Comparison of ENCODE assay signal across 23 cellular contexts in genomic region chr9:3873818-3874217, GRCh38.
DNase-seq lines count a peak whose midpoint lies in the region; ATAC-seq and TF ChIP-seq lines count a peak whose summit lies in the region.
"Had no signal": no experiment of that assay in that cellular context is flagged by ENCODE, and none has a peak within 500 bp of the region (broad histone marks: within the 10 kb centered on the region; RNA-seq: fewer than 3 reads in every experiment).

No MANE protein-coding gene starts in this region.

- H3K27ac ChIP-seq in PC-3 (ENCODE audit: low read length) (peak overlapping the region; percentile 99), osteoblast (ENCODE audit: low read depth, low read length) (peak overlapping the region; percentile 97), thyroid gland (no peak overlapping the region)
- H3K27ac ChIP-seq: esophagus muscularis mucosa, prostate gland, stomach, upper lobe of left lung had no signal

- BruUV-seq in PC-3 (replicated peaks; lab: Mats Ljungman, UMichigan), result no TSS peak

- H3K9me3 ChIP-seq in PC-3 (ENCODE audit: low read length) (no peaks in the 10 kb centered on the region), osteoblast (ENCODE audit: low read depth, low read length) (no peaks in the 10 kb centered on the region), thyroid gland (no peaks in the 10 kb centered on the region)
- H3K9me3 ChIP-seq: esophagus muscularis mucosa, prostate gland, stomach, upper lobe of left lung had no signal

- H3K4me3 ChIP-seq in PC-3 (ENCODE audit: low read length) (no peak overlapping the region), choroid plexus epithelial cell (ENCODE audit: low read depth, low read length) (no peak overlapping the region), osteoblast (ENCODE audit: insufficient read depth, low read length) (no peak overlapping the region), thyroid gland (replicated peaks in 1 of 3) (no peak overlapping the region)
- H3K4me3 ChIP-seq: esophagus muscularis mucosa, prostate gland, skin epidermis, stomach, upper lobe of left lung had no signal

- no peaks in the 10 kb centered on the region for H4K20me1 ChIP-seq in PC-3 (ENCODE audit: low read length)
- H4K20me1 ChIP-seq in osteoblast (ENCODE audit: insufficient read depth, low read length), result no peaks in the 10 kb centered on the region

- peak overlapping the region; percentile 42; the same call in 1 of the 2 replicates for H3K4me2 ChIP-seq in PC-3 (ENCODE audit: low read length)
- peak overlapping the region; percentile 32 for H3K4me2 ChIP-seq in osteoblast (ENCODE audit: insufficient read depth, low read length)

- peak; percentile 34 for DNase-seq in ELR (ENCODE audit: low read depth)
- no peak for DNase-seq in PC-3
- peak; percentile 17 for DNase-seq in choroid plexus epithelial cell (ENCODE audit: low read depth)
- DNase-seq in osteoblast (ENCODE audit: insufficient read length, low spot score, missing footprints), result no peak
- no peak for DNase-seq in thyroid gland
- DNase-seq in stimulated activated CD4-positive, alpha-beta T cell treated with anti-CD3 and anti-CD28 coated beads, Interleukin-2, amount 100 ng/mL, for 48 hours, result no peak
- no peak for DNase-seq in cerebellar nuclear complex (lab: John Stamatoyannopoulos, UW)
- DNase-seq: activated CD4-positive, alpha-beta T cell treated with anti-CD3 and anti-CD28 coated beads for 36 hours; activated naive CD4-positive, alpha-beta T cell treated with anti-CD3 and anti-CD28 coated beads for 36 hours; activated T-cell treated with anti-CD3 and anti-CD28 coated beads, Interleukin-2, amount 50 U/mL, for 48 hours; DMS79 treated with DMSO at 0.1 percent for 48 hours; effector memory CD4-positive, alpha-beta T cell; midbrain; NCI-H1694; NCI-H446 treated with DMSO at 0.1 percent for 48 hours; stimulated activated CD4-positive, alpha-beta T cell treated with anti-CD3 and anti-CD28 coated beads, Interleukin-4, amount 100 ng/mL, for 24 hours; stomach; upper lobe of left lung had no signal

- peaks cover 5% of the 10 kb centered on the region for H3F3A ChIP-seq in PC-3 (ENCODE audit: low read length, unreplicated experiment)

- H2AFZ ChIP-seq in PC-3 (ENCODE audit: low read length), result no peak overlapping the region
- H2AFZ ChIP-seq in osteoblast (ENCODE audit: low read length), result no peak overlapping the region

- H3K9ac ChIP-seq in PC-3 (ENCODE audit: low read length), result peak overlapping the region; percentile 96

- no peaks in the 10 kb centered on the region for H3K9me2 ChIP-seq in PC-3 (replicated peaks; ENCODE audit: low read length)

- H3K79me2 ChIP-seq in PC-3 (ENCODE audit: low read length) (no peaks in the 10 kb centered on the region), osteoblast (ENCODE audit: insufficient read depth, low read length) (no peaks in the 10 kb centered on the region)

- TF ChIP-seq POLR2A in thyroid gland (IDR thresholded peaks at IDR 0.05), result no peak

- no peaks in the 10 kb centered on the region for H3K27me3 ChIP-seq in PC-3 (ENCODE audit: low read length)
- H3K27me3 ChIP-seq in osteoblast (ENCODE audit: insufficient read depth, low read length), result no peaks in the 10 kb centered on the region
- no peaks in the 10 kb centered on the region for H3K27me3 ChIP-seq in thyroid gland
- H3K27me3 ChIP-seq: esophagus muscularis mucosa, stomach, upper lobe of left lung had no signal

- ATAC-seq in PC-3 (no peak), HG03442 (IDR thresholded peaks at IDR 0.05; ENCODE audit: unreplicated experiment) (no peak)
- ATAC-seq: activated CD4-positive, alpha-beta T cell treated with anti-CD3 and anti-CD28 coated beads for 36 hours; left lobe of liver had no signal

- TF ChIP-seq CTCF in PC-3 (conservative IDR thresholded peaks at IDR 0.05; ENCODE audit: low read depth, low read length), result no peak
- no peak for TF ChIP-seq CTCF in choroid plexus epithelial cell (conservative IDR thresholded peaks at IDR 0.05; ENCODE audit: low read depth, low read length)
- TF ChIP-seq CTCF in osteoblast (IDR thresholded peaks at IDR 0.05; ENCODE audit: extremely low read depth, low read depth, low read length), result no peak
- TF ChIP-seq CTCF in thyroid gland (IDR thresholded peaks at IDR 0.05), result no peak

- POLR2A ChIA-PET in PC-3 (lab: Charles Lee; ENCODE audit: unreplicated experiment), result no interaction called here

- H3K4me1 ChIP-seq in PC-3 (ENCODE audit: insufficient read depth, low read length), result peaks cover 21% of the 10 kb centered on the region
- peaks cover 29% of the 10 kb centered on the region for H3K4me1 ChIP-seq in osteoblast (ENCODE audit: insufficient read depth, low read length)
- H3K4me1 ChIP-seq in thyroid gland, result peaks cover 0 to 9% of the 10 kb centered on the region in 2 donors
- H3K4me1 ChIP-seq: esophagus muscularis mucosa, prostate gland had no signal

- CTCF ChIA-PET in PC-3 (lab: Charles Lee), result no interaction called here

- intact Hi-C loops in PC-3 (cut with micrococcal nuclease) (loop anchor here (2.0 kb wide), 4 partner anchors 89 to 425 kb away; no protein-coding TSS in a partner anchor), thyroid gland (cut with DNase I) (no loop called here)

- H3K36me3 ChIP-seq in PC-3 (ENCODE audit: low read depth, low read length) (no peaks in the 10 kb centered on the region), osteoblast (ENCODE audit: insufficient read depth, low read length) (no peaks in the 10 kb centered on the region), thyroid gland (no peaks in the 10 kb centered on the region)
- H3K36me3 ChIP-seq: prostate gland, upper lobe of left lung had no signal

Comparison
In these comparisons a context has a peak if more than half of its experiments do, and no peak if none do; other contexts are left out.
1. DNase-seq: peak in ELR (single experiment) and choroid plexus epithelial cell (single experiment); none in PC-3 (single experiment), osteoblast (single experiment), thyroid gland (0 of 2), stimulated activated CD4-positive, alpha-beta T cell treated with anti-CD3 and anti-CD28 coated beads, Interleukin-2, amount 100 ng/mL, for 48 hours (0 of 2) and cerebellar nuclear complex (0 of 2).
2. H3K27ac ChIP-seq: peak in PC-3 (single experiment) and osteoblast (single experiment); none in thyroid gland (0 of 3).